ENCODE assay signal across 17 cellular contexts in genomic region chr3:104785966-104786365, GRCh38.
DNase-seq lines count a peak whose midpoint lies in the region; TF ChIP-seq lines count a peak whose summit lies in the region.
"Had no signal": no experiment of that assay in that cellular context is flagged by ENCODE, and none has a peak within 500 bp of the region (broad histone marks: within the 10 kb centered on the region; RNA-seq: fewer than 3 reads in every experiment).

No MANE protein-coding gene starts in this region.

- no peak for TF ChIP-seq CTCF in epithelial cell of esophagus (IDR thresholded peaks at IDR 0.05; ENCODE audit: insufficient read depth, low read depth, low read length, missing control alignments)
- TF ChIP-seq CTCF in neural crest cell (conservative IDR thresholded peaks at IDR 0.05), result no peak

- H3K9me3 Mint-ChIP-seq in neural crest cell, result no peaks in the 10 kb centered on the region
- H3K9me3 Mint-ChIP-seq: CD4-positive, CD25-positive, alpha-beta regulatory T cell had no signal

- peaks cover 24% of the 10 kb centered on the region for H3K4me1 Mint-ChIP-seq in neural crest cell
- H3K4me1 Mint-ChIP-seq: B cell; CD4-positive, CD25-positive, alpha-beta regulatory T cell had no signal

- H3K27me3 Mint-ChIP-seq in neural crest cell (ENCODE audit: low read depth), result no peaks in the 10 kb centered on the region
- H3K27me3 Mint-ChIP-seq: B cell; CD4-positive, CD25-positive, alpha-beta regulatory T cell had no signal

- peak overlapping the region; percentile 81 for H3K27ac Mint-ChIP-seq in neural crest cell (ENCODE audit: unreplicated experiment)
- H3K27ac Mint-ChIP-seq: B cell; CD4-positive, CD25-positive, alpha-beta regulatory T cell had no signal

- H3K36me3 Mint-ChIP-seq in neural crest cell (ENCODE audit: low read depth), result peaks cover 4% of the 10 kb centered on the region
- H3K36me3 Mint-ChIP-seq: CD4-positive, CD25-positive, alpha-beta regulatory T cell had no signal

- no peak overlapping the region for H3K4me3 ChIP-seq in epithelial cell of esophagus (ENCODE audit: low read length)
- H3K4me3 ChIP-seq: MG63 had no signal

- no peak overlapping the region for H3K4me3 Mint-ChIP-seq in neural crest cell
- H3K4me3 Mint-ChIP-seq: B cell; CD4-positive, CD25-positive, alpha-beta regulatory T cell had no signal

- DNase-seq in EL (peak; percentile 2), M059J (ENCODE audit: low read depth) (peak; percentile 56), epithelial cell of esophagus (ENCODE audit: low read depth) (peak; percentile 9), neural crest cell (ENCODE audit: low read depth, low spot score) (no peak), GDM1 (lab: John Stamatoyannopoulos, UW) (no peak), SK-N-DZ (ENCODE audit: low spot score) (no peak), GM03348 (ENCODE audit: low spot score) (no peak)
- DNase-seq in stimulated activated CD4-positive, alpha-beta T cell treated with anti-CD3 and anti-CD28 coated beads, Interleukin-4, amount 100 ng/mL, for 1 hour, result no peak
- DNase-seq: ACHN; Calu3; CD4-positive, CD25-positive, alpha-beta regulatory T cell; DMS53; MG63; NCI-H1092 treated with DMSO at 0.1 percent for 48 hours; NCI-H187 treated with DMSO at 0.1 percent for 48 hours; NCI-H69 had no signal

Comparison
In these comparisons a context has a peak if more than half of its experiments do, and no peak if none do; other contexts are left out.
1. DNase-seq: peak in EL (single experiment), M059J (single experiment) and epithelial cell of esophagus (single experiment); none in neural crest cell (single experiment), GDM1 (single experiment), SK-N-DZ (single experiment), GM03348 (single experiment) and stimulated activated CD4-positive, alpha-beta T cell treated with anti-CD3 and anti-CD28 coated beads, Interleukin-4, amount 100 ng/mL, for 1 hour (single experiment).